ENCODE assay signal across 9 cellular contexts in genomic region chr2:171521361-171522056, GRCh38. TPM values are rescaled to one million over a fixed set of nuclear protein-coding genes. Genes with fewer than 3 reads are reported as not detected.
DNase-seq lines count a peak whose midpoint lies in the region; ATAC-seq and TF ChIP-seq lines count a peak whose summit lies in the region.
"Had no signal": no experiment of that assay in that cellular context is flagged by ENCODE, and none has a peak within 500 bp of the region (broad histone marks: within the 10 kb centered on the region; RNA-seq: fewer than 3 reads in every experiment).

No MANE protein-coding gene starts in this region.

- DNase-seq in heart right ventricle (no peak), Right ventricle myocardium superior (no peak), breast epithelium (ENCODE audit: low spot score in 2 of 2) (no peak), midbrain (lab: John Stamatoyannopoulos, UW) (peak; percentile 33), vagina (ENCODE audit: extremely low spot score in 2 of 2) (no peak), A172 (ENCODE audit: low spot score) (no peak), mucosa of descending colon (no peak), AG08396 (ENCODE audit: low spot score) (no peak)
- DNase-seq: NCI-H1436 had no signal

- H3K27me3 ChIP-seq in heart right ventricle = no peaks in the 10 kb centered on the region
- no peaks in the 10 kb centered on the region for H3K27me3 ChIP-seq in breast epithelium
- no peaks in the 10 kb centered on the region for H3K27me3 ChIP-seq in vagina

- H3K4me1 ChIP-seq in heart right ventricle = peaks cover 5 to 42% (median 30%) of the 10 kb centered on the region in 9 donors
- peaks cover 0 to 5% of the 10 kb centered on the region in 2 donors for H3K4me1 ChIP-seq in breast epithelium
- H3K4me1 ChIP-seq in vagina = peaks cover 24% of the 10 kb centered on the region
- peaks cover 10% of the 10 kb centered on the region for H3K4me1 ChIP-seq in mucosa of descending colon (ENCODE audit: low read depth)

- ATAC-seq in heart right ventricle (no peak), Right ventricle myocardium superior (ENCODE audit: poor library complexity) (no peak), mucosa of descending colon (no peak)

- H3K9me3 ChIP-seq in heart right ventricle = no peaks in the 10 kb centered on the region
- H3K9me3 ChIP-seq in breast epithelium = no peaks in the 10 kb centered on the region
- H3K9me3 ChIP-seq in vagina = no peaks in the 10 kb centered on the region
- no peaks in the 10 kb centered on the region for H3K9me3 ChIP-seq in mucosa of descending colon

- intact Hi-C loops in heart right ventricle (cut with DNase I) = loop anchor here in 5 of 10 donors (2.0 to 10.0 kb wide), 2 partner anchors 87 kb away; partner anchors contain the start of genes DCAF17 (in 5 of the 5) and METTL8 (in 3 of the 5)
- intact Hi-C loops in Right ventricle myocardium superior (cut with DNase I) = loop anchor here (10.0 kb wide), 1 partner anchor 87 kb away; the partner anchor contains the start of genes DCAF17 and METTL8
- intact Hi-C loops in breast epithelium (cut with DNase I; ENCODE audit: low total_unique reads) = no loop called here
- intact Hi-C loops in vagina (cut with DNase I) = loop anchor here (5.0 kb wide), 1 partner anchor 89 kb away; the partner anchor contains the start of genes DCAF17 and METTL8
- intact Hi-C loops in mucosa of descending colon (cut with DNase I, micrococcal nuclease) = no loop called here

- H3K4me3 ChIP-seq in heart right ventricle = peak overlapping the region; percentile 66 to 93 (median 82)
- H3K4me3 ChIP-seq in breast epithelium = peak overlapping the region; percentile 81 to 100 (median 98)
- H3K4me3 ChIP-seq in vagina = peak overlapping the region; percentile 56 to 71
- H3K4me3 ChIP-seq in mucosa of descending colon = no peak overlapping the region

- no peak for TF ChIP-seq POLR2A in breast epithelium (IDR thresholded peaks at IDR 0.05)
- no peak for TF ChIP-seq POLR2A in vagina (IDR thresholded peaks at IDR 0.05)

- WGBS in heart right ventricle, 2 donors = 51 to 59% methylated on average over 5 of the region's 5 CpGs

- TF ChIP-seq CTCF in heart right ventricle (IDR thresholded peaks at IDR 0.05) (no peak), breast epithelium (IDR thresholded peaks at IDR 0.05) (no peak), vagina (IDR thresholded peaks at IDR 0.05) (no peak), mucosa of descending colon (IDR thresholded peaks at IDR 0.05) (no peak)

- no peaks in the 10 kb centered on the region for H3K36me3 ChIP-seq in heart right ventricle
- H3K36me3 ChIP-seq in breast epithelium = no peaks in the 10 kb centered on the region
- H3K36me3 ChIP-seq in vagina = no peaks in the 10 kb centered on the region
- no peaks in the 10 kb centered on the region for H3K36me3 ChIP-seq in mucosa of descending colon (ENCODE audit: low read depth)

- H3K27ac ChIP-seq in heart right ventricle = peak overlapping the region in 9 of 10 donors; percentile 82 to 97 (median 89)
- peak overlapping the region; percentile 96 to 100 for H3K27ac ChIP-seq in breast epithelium
- peak overlapping the region; percentile 91 for H3K27ac ChIP-seq in vagina

RNA-seq across cellular contexts. Expression of gene CYBRD1, which starts 0.8 kb away (rescaled TPM):
- total RNA-seq in heart right ventricle (10 to 100 TPM; 26.1 to 67.5 (median 44.5) TPM), Right ventricle myocardium superior (58.3 TPM), breast epithelium (100 to 1,000 TPM; 396 to 761 (median 409) TPM), vagina (226 TPM), mucosa of descending colon (100 to 1,000 TPM in 1 of 3 donors, 10 to 100 TPM in 2; 24.7 to 103 (median 36.5) TPM)
- 10 to 100 TPM; 26.3 to 56.3 TPM for polyA plus RNA-seq in heart right ventricle
- total RNA-seq in A172 (2014; rRNA removed; shearing (Covaris generic)) = 159 and 186 TPM in 2 replicates

Comparison
In these comparisons a context has a peak if more than half of its experiments do, and no peak if none do; other contexts are left out.
1. intact Hi-C loops: an anchor here in Right ventricle myocardium superior (10.0 kb wide) and vagina (5.0 kb wide); none called in breast epithelium and mucosa of descending colon.